20 cellular contexts compared by ENCODE assay signal in genomic region chr11:76185511-76185910, GRCh38. TPM values are rescaled to one million over a fixed set of nuclear protein-coding genes. Genes with fewer than 3 reads are reported as not detected.
A peak's percentile ranks its signal among the peaks of the same experiment; 100 is the strongest.
DNase-seq lines count a peak whose midpoint lies in the region; ATAC-seq and TF ChIP-seq lines count a peak whose summit lies in the region.
"Had no signal": no experiment of that assay in that cellular context is flagged by ENCODE, and none has a peak within 500 bp of the region (broad histone marks: within the 10 kb centered on the region; RNA-seq: fewer than 3 reads in every experiment).

No MANE protein-coding gene starts in this region.

- peaks cover 39% of the 10 kb centered on the region for H3K4me1 Mint-ChIP-seq in mesothelial cell of epicardium
- H3K4me1 Mint-ChIP-seq in stimulated activated effector memory CD8-positive, alpha-beta T cell treated with anti-CD3 and anti-CD28 coated beads, Interleukin-12 subunit alpha, Interleukin-12 subunit beta, amount 100 ng/mL, for 72 hours, result peaks cover 7% of the 10 kb centered on the region
- peaks cover 5% of the 10 kb centered on the region for H3K4me1 Mint-ChIP-seq in activated T-cell treated with anti-CD3 and anti-CD28 coated beads, Interleukin-2, amount 50 U/mL, for 72 hours (ENCODE audit: low read depth)

- H3K4me3 ChIP-seq in SK-N-MC (no peak overlapping the region), gastroesophageal sphincter (no peak overlapping the region)
- H3K4me3 ChIP-seq: transverse colon had no signal

- no peaks in the 10 kb centered on the region for H3K36me3 Mint-ChIP-seq in mesothelial cell of epicardium
- H3K36me3 Mint-ChIP-seq in stimulated activated effector memory CD8-positive, alpha-beta T cell treated with anti-CD3 and anti-CD28 coated beads, Interleukin-12 subunit alpha, Interleukin-12 subunit beta, amount 100 ng/mL, for 72 hours, result no peaks in the 10 kb centered on the region
- no peaks in the 10 kb centered on the region for H3K36me3 Mint-ChIP-seq in activated T-cell treated with anti-CD3 and anti-CD28 coated beads, Interleukin-2, amount 50 U/mL, for 72 hours (ENCODE audit: insufficient read depth in 2 of 2)
- H3K36me3 Mint-ChIP-seq: WTC11 had no signal

- H3K4me1 ChIP-seq in gastroesophageal sphincter, result peaks cover 0 to 29% (median 0%) of the 10 kb centered on the region in 3 donors

- TF ChIP-seq EP300 in gastroesophageal sphincter (IDR thresholded peaks at IDR 0.05), result no peak

- H3K4me3 Mint-ChIP-seq in mesothelial cell of epicardium, result no peak overlapping the region
- H3K4me3 Mint-ChIP-seq in stimulated activated effector memory CD8-positive, alpha-beta T cell treated with anti-CD3 and anti-CD28 coated beads, Interleukin-12 subunit alpha, Interleukin-12 subunit beta, amount 100 ng/mL, for 72 hours, result no peak overlapping the region
- no peak overlapping the region for H3K4me3 Mint-ChIP-seq in activated T-cell treated with anti-CD3 and anti-CD28 coated beads, Interleukin-2, amount 50 U/mL, for 72 hours
- H3K4me3 Mint-ChIP-seq: activated CD8-positive, alpha-beta T cell treated with anti-CD3 and anti-CD28 coated beads for 36 hours; T-helper 17 cell; WTC11 had no signal

- H3K9me3 ChIP-seq in SK-N-MC (ENCODE audit: low read depth, low read length), result no peaks in the 10 kb centered on the region
- no peaks in the 10 kb centered on the region for H3K9me3 ChIP-seq in gastroesophageal sphincter
- H3K9me3 ChIP-seq: transverse colon had no signal

- ATAC-seq in gastroesophageal sphincter (peak; percentile 32), GM19035 (IDR thresholded peaks at IDR 0.05; ENCODE audit: unreplicated experiment) (no peak)
- ATAC-seq in stimulated activated effector memory CD8-positive, alpha-beta T cell treated with anti-CD3 and anti-CD28 coated beads, Interleukin-12 subunit alpha, Interleukin-12 subunit beta, amount 100 ng/mL, for 72 hours, result no peak
- ATAC-seq in activated T-cell treated with anti-CD3 and anti-CD28 coated beads, Interleukin-2, amount 50 U/mL, for 72 hours (replicated peaks in 1 of 2), result no peak
- ATAC-seq: activated CD8-positive, alpha-beta T cell treated with anti-CD3 and anti-CD28 coated beads for 36 hours; T-helper 17 cell; WTC11 had no signal

- H3K9ac ChIP-seq in SK-N-MC (ENCODE audit: insufficient read length), result peak overlapping the region; percentile 53

- H3K27ac ChIP-seq in SK-N-MC, result peak overlapping the region; percentile 49; the same call in 1 of the 2 replicates
- H3K27ac ChIP-seq in gastroesophageal sphincter, result peak overlapping the region in 3 of 4 donors; percentile 35 to 62 (median 57)
- H3K27ac ChIP-seq: transverse colon had no signal

- H3K36me3 ChIP-seq in SK-N-MC (ENCODE audit: insufficient read depth, low read length), result no peaks in the 10 kb centered on the region
- H3K36me3 ChIP-seq in gastroesophageal sphincter, result no peaks in the 10 kb centered on the region
- H3K36me3 ChIP-seq: transverse colon had no signal

- no peak for TF ChIP-seq CTCF in gastroesophageal sphincter (IDR thresholded peaks at IDR 0.05)
- no peak for TF ChIP-seq CTCF in mesothelial cell of epicardium (IDR thresholded peaks at IDR 0.05; ENCODE audit: unreplicated experiment)

- no peak for DNase-seq in SK-N-MC (ENCODE audit: low read depth, low spot score)
- DNase-seq in mesothelial cell of epicardium (ENCODE audit: low spot score in 2 of 2, unreplicated experiment in 2 of 2), result no peak
- no peak for DNase-seq in stimulated activated effector memory CD8-positive, alpha-beta T cell treated with anti-CD3 and anti-CD28 coated beads, Interleukin-12 subunit alpha, Interleukin-12 subunit beta, amount 100 ng/mL, for 72 hours (ENCODE audit: low spot score in 2 of 2)
- no peak for DNase-seq in activated T-cell treated with anti-CD3 and anti-CD28 coated beads, Interleukin-2, amount 50 U/mL, for 72 hours
- no peak for DNase-seq in stimulated activated CD4-positive, alpha-beta T cell treated with anti-CD3 and anti-CD28 coated beads, Interleukin-4, amount 100 ng/mL, for 4 hours
- no peak for DNase-seq in A172 (ENCODE audit: low spot score)
- DNase-seq: activated CD8-positive, alpha-beta T cell treated with anti-CD3 and anti-CD28 coated beads for 36 hours; activated naive CD4-positive, alpha-beta T cell treated with anti-CD3 and anti-CD28 coated beads, Interleukin-2, amount 50 U/mL, for 16 hours; activated T-cell treated with anti-CD3 and anti-CD28 coated beads, Interleukin-2, amount 50 U/mL, for 1 hour; GDM1; NCI-H2081 treated with DMSO at 0.1 percent for 48 hours; stimulated activated CD4-positive, alpha-beta T cell treated with anti-CD3 and anti-CD28 coated beads, Interleukin-15, amount 100 ng/mL, for 24 hours; T-helper 17 cell; transverse colon had no signal

- H3K9me3 Mint-ChIP-seq in mesothelial cell of epicardium, result no peaks in the 10 kb centered on the region
- H3K9me3 Mint-ChIP-seq in stimulated activated effector memory CD8-positive, alpha-beta T cell treated with anti-CD3 and anti-CD28 coated beads, Interleukin-12 subunit alpha, Interleukin-12 subunit beta, amount 100 ng/mL, for 72 hours, result no peaks in the 10 kb centered on the region
- H3K9me3 Mint-ChIP-seq in activated T-cell treated with anti-CD3 and anti-CD28 coated beads, Interleukin-2, amount 50 U/mL, for 72 hours, result no peaks in the 10 kb centered on the region
- H3K9me3 Mint-ChIP-seq: activated CD8-positive, alpha-beta T cell treated with anti-CD3 and anti-CD28 coated beads for 36 hours; WTC11 had no signal

- no peak for TF ChIP-seq POLR2A in gastroesophageal sphincter (IDR thresholded peaks at IDR 0.05)

- H3K27ac Mint-ChIP-seq in mesothelial cell of epicardium, result peak overlapping the region; percentile 43
- peak overlapping the region; percentile 35 for H3K27ac Mint-ChIP-seq in stimulated activated effector memory CD8-positive, alpha-beta T cell treated with anti-CD3 and anti-CD28 coated beads, Interleukin-12 subunit alpha, Interleukin-12 subunit beta, amount 100 ng/mL, for 72 hours
- no peak overlapping the region for H3K27ac Mint-ChIP-seq in activated T-cell treated with anti-CD3 and anti-CD28 coated beads, Interleukin-2, amount 50 U/mL, for 72 hours
- H3K27ac Mint-ChIP-seq: activated CD8-positive, alpha-beta T cell treated with anti-CD3 and anti-CD28 coated beads for 36 hours; T-helper 17 cell; WTC11 had no signal

- no peaks in the 10 kb centered on the region for H3K27me3 Mint-ChIP-seq in mesothelial cell of epicardium (ENCODE audit: low read depth)
- H3K27me3 Mint-ChIP-seq in activated T-cell treated with anti-CD3 and anti-CD28 coated beads, Interleukin-2, amount 50 U/mL, for 72 hours (ENCODE audit: low read depth), result no peaks in the 10 kb centered on the region
- H3K27me3 Mint-ChIP-seq: activated CD8-positive, alpha-beta T cell treated with anti-CD3 and anti-CD28 coated beads for 36 hours had no signal

- H3K27me3 ChIP-seq in gastroesophageal sphincter, result no peaks in the 10 kb centered on the region
- H3K27me3 ChIP-seq: transverse colon had no signal

- WGBS in gastroesophageal sphincter (ENCODE audit: low coverage in 1 of 2), 2 donors, result 61 to 97% methylated on average over 5 to 6 of the region's 10 CpGs

RNA-seq across cellular contexts. Expression of gene WNT11, which starts 20.8 kb away (rescaled TPM):
- 10 to 100 TPM in 1 of 4 donors, 1 to 10 TPM in 3; 2.5 to 17.1 (median 5.4) TPM for total RNA-seq in gastroesophageal sphincter
- 22.5 to 24.1 TPM (median 22.8 TPM) in 3 replicates for total RNA-seq in mesothelial cell of epicardium
- under 1 TPM; 0.12 to 0.16 TPM for total RNA-seq in activated T-cell treated with anti-CD3 and anti-CD28 coated beads, Interleukin-2, amount 50 U/mL, for 72 hours
- 0.98 and 2.6 TPM in 2 replicates for total RNA-seq in A172 (2014; rRNA removed; shearing (Covaris generic))
- total RNA-seq: H4, HT1080, renal cortical epithelial cell had no signal
